Comparison of ENCODE assay signal across 36 cellular contexts in the genomic region with DNA sequence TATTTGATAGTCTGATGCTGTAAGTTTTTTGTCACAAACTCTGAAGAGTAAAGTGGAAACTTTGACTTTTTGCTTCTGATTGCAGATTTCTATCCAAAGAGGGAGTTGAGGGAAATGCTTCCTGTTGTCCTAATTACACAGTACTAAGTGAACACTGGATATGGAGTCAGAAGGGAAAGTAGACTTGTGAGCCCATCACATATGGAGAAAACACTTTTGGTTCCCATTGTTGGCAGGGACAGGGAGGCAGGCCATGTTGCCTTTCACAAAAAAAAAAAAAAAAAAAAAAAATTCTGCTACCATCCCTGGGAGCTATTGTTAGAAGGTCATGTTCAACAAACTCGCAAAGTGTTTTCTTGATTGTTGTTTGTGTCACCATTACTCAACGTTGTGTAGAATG.
"Had no signal": no experiment of that assay in that cellular context is flagged by ENCODE, and none has a peak within 500 bp of the region (broad histone marks: within the 10 kb centered on the region; RNA-seq: fewer than 3 reads in every experiment).

No MANE protein-coding gene starts in this region.

- H3K27ac Mint-ChIP-seq: activated CD4-positive, alpha-beta memory T cell treated with anti-CD3 and anti-CD28 coated beads, Interleukin-2, amount 10 ng/mL, durations not matched to agents 7 days and 5 days; activated CD4-positive, alpha-beta T cell treated with anti-CD3 and anti-CD28 coated beads, Interleukin-2, amount 10 ng/mL, durations not matched to agents 7 days and 5 days; activated naive CD4-positive, alpha-beta T cell treated with anti-CD3 and anti-CD28 coated beads, Interleukin-2, amount 10 ng/mL, durations not matched to agents 7 days and 5 days; activated naive CD8-positive, alpha-beta T cell treated with anti-CD3 and anti-CD28 coated beads, Interleukin-2, amount 10 ng/mL, durations not matched to agents 7 days and 5 days; activated T-cell treated with anti-CD3 and anti-CD28 coated beads, Interleukin-2, amount 50 U/mL, for 24 hours; brain; effector memory CD8-positive, alpha-beta T cell; immature natural killer cell had no signal

- FAIRE-seq: kidney, pancreas, small intestine, TTC549 had no signal

- H3K4me1 ChIP-seq: ascending aorta, pancreas, psoas muscle, sigmoid colon, uterus had no signal

- H3K9me3 ChIP-seq: ascending aorta, heart left ventricle, pancreas, psoas muscle, sigmoid colon, thoracic aorta, uterus had no signal

- H3K27ac ChIP-seq: ascending aorta, pancreas, psoas muscle, sigmoid colon, thoracic aorta, uterus, WERI-Rb-1 had no signal

- H3K4me3 ChIP-seq: ascending aorta, heart left ventricle, pancreas, psoas muscle, sigmoid colon, thoracic aorta, uterus had no signal

- H3K4me3 Mint-ChIP-seq: activated CD4-positive, alpha-beta memory T cell treated with anti-CD3 and anti-CD28 coated beads, Interleukin-2, amount 10 ng/mL, durations not matched to agents 7 days and 5 days; activated CD4-positive, alpha-beta T cell treated with anti-CD3 and anti-CD28 coated beads, Interleukin-2, amount 10 ng/mL, durations not matched to agents 7 days and 5 days; activated naive CD4-positive, alpha-beta T cell treated with anti-CD3 and anti-CD28 coated beads, Interleukin-2, amount 10 ng/mL, durations not matched to agents 7 days and 5 days; activated naive CD8-positive, alpha-beta T cell treated with anti-CD3 and anti-CD28 coated beads, Interleukin-2, amount 10 ng/mL, durations not matched to agents 7 days and 5 days; activated T-cell treated with anti-CD3 and anti-CD28 coated beads, Interleukin-2, amount 50 U/mL, for 24 hours; brain; effector memory CD8-positive, alpha-beta T cell; immature natural killer cell; naive thymus-derived CD8-positive, alpha-beta T cell; neural crest cell had no signal

- H3K4me1 Mint-ChIP-seq: activated CD4-positive, alpha-beta memory T cell treated with anti-CD3 and anti-CD28 coated beads, Interleukin-2, amount 10 ng/mL, durations not matched to agents 7 days and 5 days; activated CD4-positive, alpha-beta T cell treated with anti-CD3 and anti-CD28 coated beads, Interleukin-2, amount 10 ng/mL, durations not matched to agents 7 days and 5 days; activated naive CD4-positive, alpha-beta T cell treated with anti-CD3 and anti-CD28 coated beads, Interleukin-2, amount 10 ng/mL, durations not matched to agents 7 days and 5 days; activated naive CD8-positive, alpha-beta T cell treated with anti-CD3 and anti-CD28 coated beads, Interleukin-2, amount 10 ng/mL, durations not matched to agents 7 days and 5 days; brain; immature natural killer cell; neural crest cell had no signal

- DNase-seq: activated CD4-positive, alpha-beta memory T cell treated with anti-CD3 and anti-CD28 coated beads, Interleukin-2, amount 10 ng/mL, durations not matched to agents 7 days and 5 days; activated CD4-positive, alpha-beta T cell treated with anti-CD3 and anti-CD28 coated beads, Interleukin-2, amount 10 ng/mL, durations not matched to agents 7 days and 5 days; activated CD4-positive, CD25-positive, alpha-beta regulatory T cell treated with anti-CD3 and anti-CD28 coated beads, Interleukin-2, amount 50 U/mL, for 72 hours; activated CD8-positive, alpha-beta memory T cell treated with anti-CD3 and anti-CD28 coated beads, Interleukin-2, amount 50 U/mL, for 48 hours; activated gamma-delta T cell; activated naive CD4-positive, alpha-beta T cell treated with anti-CD3 and anti-CD28 coated beads, Interleukin-2, amount 10 ng/mL, durations not matched to agents 7 days and 5 days; activated naive CD8-positive, alpha-beta T cell treated with anti-CD3 and anti-CD28 coated beads, Interleukin-2, amount 10 ng/mL, durations not matched to agents 7 days and 5 days; activated T-cell treated with anti-CD3 and anti-CD28 coated beads, Interleukin-2, amount 50 U/mL, for 24 hours; caudate nucleus; cortex of kidney; effector memory CD8-positive, alpha-beta T cell; erythroblast; heart left ventricle; hypothalamus; immature natural killer cell; kidney; left colon; midbrain; naive thymus-derived CD8-positive, alpha-beta T cell; nucleus accumbens; pancreas; psoas muscle; sigmoid colon; small intestine; stimulated activated CD4-positive, alpha-beta T cell treated with anti-CD3 and anti-CD28 coated beads, Interleukin-1b, Interleukin-23, amount 100 ng/mL, for 48 hours; stimulated activated CD4-positive, alpha-beta T cell treated with anti-CD3 and anti-CD28 coated beads, Interleukin-4, amount 100 ng/mL, for 4 hours; stimulated activated naive CD8-positive, alpha-beta T cell treated with anti-CD3 and anti-CD28 coated beads, Interleukin-15, Interleukin-2, amounts not matched to agents 100 U/mL and 50 U/mL, for 24 hours; T-helper 9 cell; trophoblast cell; uterus; WERI-Rb-1 had no signal

- ATAC-seq: effector memory CD8-positive, alpha-beta T cell; left colon; naive thymus-derived CD8-positive, alpha-beta T cell; pancreas; psoas muscle; stimulated activated naive CD8-positive, alpha-beta T cell treated with anti-CD3 and anti-CD28 coated beads, Interleukin-15, Interleukin-2, amounts not matched to agents 100 U/mL and 50 U/mL, for 24 hours had no signal

- H3K27me3 ChIP-seq: ascending aorta, pancreas, sigmoid colon, uterus had no signal

- H3K27me3 Mint-ChIP-seq: activated T-cell treated with anti-CD3 and anti-CD28 coated beads, Interleukin-2, amount 50 U/mL, for 24 hours had no signal

- H3K36me3 Mint-ChIP-seq: activated naive CD4-positive, alpha-beta T cell treated with anti-CD3 and anti-CD28 coated beads, Interleukin-2, amount 10 ng/mL, durations not matched to agents 7 days and 5 days; activated naive CD8-positive, alpha-beta T cell treated with anti-CD3 and anti-CD28 coated beads, Interleukin-2, amount 10 ng/mL, durations not matched to agents 7 days and 5 days; brain; immature natural killer cell; naive thymus-derived CD8-positive, alpha-beta T cell had no signal

- H3K9me3 Mint-ChIP-seq: activated CD4-positive, alpha-beta memory T cell treated with anti-CD3 and anti-CD28 coated beads, Interleukin-2, amount 10 ng/mL, durations not matched to agents 7 days and 5 days; activated CD4-positive, alpha-beta T cell treated with anti-CD3 and anti-CD28 coated beads, Interleukin-2, amount 10 ng/mL, durations not matched to agents 7 days and 5 days; activated naive CD4-positive, alpha-beta T cell treated with anti-CD3 and anti-CD28 coated beads, Interleukin-2, amount 10 ng/mL, durations not matched to agents 7 days and 5 days; activated naive CD8-positive, alpha-beta T cell treated with anti-CD3 and anti-CD28 coated beads, Interleukin-2, amount 10 ng/mL, durations not matched to agents 7 days and 5 days; activated T-cell treated with anti-CD3 and anti-CD28 coated beads, Interleukin-2, amount 50 U/mL, for 24 hours; brain; effector memory CD8-positive, alpha-beta T cell; immature natural killer cell; naive thymus-derived CD8-positive, alpha-beta T cell had no signal

- H3K36me3 ChIP-seq: ascending aorta, heart left ventricle, pancreas, sigmoid colon, thoracic aorta, uterus, WERI-Rb-1 had no signal
